8 cellular contexts compared by ENCODE assay signal in the genomic region with DNA sequence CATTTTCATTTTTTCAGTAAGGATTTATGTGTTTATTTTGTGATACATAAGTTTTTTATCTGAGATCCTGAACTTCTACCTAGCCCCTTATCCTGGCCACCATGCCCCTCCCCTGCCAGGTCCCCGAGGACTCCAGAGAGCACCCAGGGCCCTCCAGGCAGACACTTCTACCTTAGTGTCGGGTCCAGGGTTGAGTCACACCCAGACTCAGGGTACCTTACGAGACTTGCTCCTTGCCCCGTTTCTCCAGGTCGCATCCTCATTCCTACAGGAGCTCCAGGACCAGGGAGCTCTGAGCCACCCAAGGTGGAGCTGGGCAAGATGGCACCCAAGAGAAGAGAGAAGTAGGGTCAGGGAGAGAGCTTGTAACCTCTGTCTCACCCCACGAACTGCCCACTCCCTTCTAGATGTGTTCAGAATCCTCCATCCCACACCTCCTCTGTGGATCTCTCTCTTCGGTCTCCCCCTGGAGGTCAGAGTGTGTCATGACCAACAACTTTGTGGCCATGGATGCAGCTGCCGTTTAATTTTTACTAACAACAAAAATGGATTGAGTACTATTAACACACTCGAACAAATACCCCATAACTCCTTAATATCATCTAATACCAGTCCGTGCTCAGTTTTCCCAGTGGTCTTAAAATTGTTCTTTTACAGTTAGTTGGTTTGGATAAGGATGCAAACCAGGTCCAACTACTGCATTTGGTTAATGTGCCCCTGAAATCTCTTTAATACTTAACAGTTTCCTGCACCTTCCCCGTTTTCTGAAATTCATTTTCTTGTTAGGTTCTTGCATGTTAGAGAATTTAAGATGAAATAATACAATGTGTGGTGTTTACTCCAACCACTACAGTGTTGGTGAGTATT.
DNase-seq lines count a peak whose midpoint lies in the region; ATAC-seq and TF ChIP-seq lines count a peak whose summit lies in the region.

No MANE protein-coding gene starts in this region.

- H3K4me1 ChIP-seq in psoas muscle: peaks cover 7% of the 10 kb centered on the region

- peak; percentile 79 for TF ChIP-seq CTCF in psoas muscle (IDR thresholded peaks at IDR 0.05)

- no peaks in the 10 kb centered on the region for H3K36me3 ChIP-seq in psoas muscle (ENCODE audit: insufficient read depth in 1 of 2, low read depth in 1 of 2)

- no peaks in the 10 kb centered on the region for H3K27me3 ChIP-seq in psoas muscle (ENCODE audit: insufficient read depth in 3 of 3, low read length in 2 of 3)

- peaks cover 6% of the 10 kb centered on the region for H3K27me3 Mint-ChIP-seq in activated CD8-positive, alpha-beta memory T cell treated with anti-CD3 and anti-CD28 coated beads, Interleukin-2, amount 10 ng/mL, durations not matched to agents 7 days and 5 days

- H3K27ac ChIP-seq in psoas muscle: no peak overlapping the region

- 45 to 50% (median 45%) methylated on average over 11 of the region's 11 CpGs for WGBS in psoas muscle, 3 donors

- no peaks in the 10 kb centered on the region for H3K36me3 Mint-ChIP-seq in activated CD8-positive, alpha-beta memory T cell treated with anti-CD3 and anti-CD28 coated beads, Interleukin-2, amount 10 ng/mL, durations not matched to agents 7 days and 5 days

- no peaks in the 10 kb centered on the region for H3K9me3 ChIP-seq in psoas muscle

- H3K4me3 Mint-ChIP-seq in activated CD8-positive, alpha-beta memory T cell treated with anti-CD3 and anti-CD28 coated beads, Interleukin-2, amount 10 ng/mL, durations not matched to agents 7 days and 5 days: no peak overlapping the region

- intact Hi-C loops in psoas muscle (cut with DNase I): loop anchor here (1.0 to 10.0 kb wide), 3 partner anchors 93 to 153 kb away; no protein-coding TSS in a partner anchor

- peak; percentile 65 for DNase-seq in NCI-H2227 (lab: John Stamatoyannopoulos, UW; ENCODE audit: unreplicated experiment)
- DNase-seq in NCI-H2227 treated with DMSO at 0.1 percent for 48 hours (lab: John Stamatoyannopoulos, UW): no peak
- peak; percentile 51 for DNase-seq in H4 (ENCODE audit: low spot score)
- DNase-seq in NCI-H1092 treated with DMSO at 0.1 percent for 48 hours (lab: John Stamatoyannopoulos, UW): peak; percentile 77
- no peak for DNase-seq in activated CD8-positive, alpha-beta memory T cell treated with anti-CD3 and anti-CD28 coated beads, Interleukin-2, amount 10 ng/mL, durations not matched to agents 7 days and 5 days
- peak; percentile 28 for DNase-seq in globus pallidus (ENCODE audit: low spot score)
- peak in 1 of 2 donors; percentile 52 for DNase-seq in psoas muscle
- DNase-seq in mesenteric fat pad (ENCODE audit: low spot score): no peak

- H3K9me3 Mint-ChIP-seq in activated CD8-positive, alpha-beta memory T cell treated with anti-CD3 and anti-CD28 coated beads, Interleukin-2, amount 10 ng/mL, durations not matched to agents 7 days and 5 days (ENCODE audit: low read depth): no peaks in the 10 kb centered on the region

- no peak overlapping the region for H3K27ac Mint-ChIP-seq in activated CD8-positive, alpha-beta memory T cell treated with anti-CD3 and anti-CD28 coated beads, Interleukin-2, amount 10 ng/mL, durations not matched to agents 7 days and 5 days

- H3K4me3 ChIP-seq in psoas muscle: no peak overlapping the region

- ATAC-seq in activated CD8-positive, alpha-beta memory T cell treated with anti-CD3 and anti-CD28 coated beads, Interleukin-2, amount 10 ng/mL, durations not matched to agents 7 days and 5 days: peak; percentile 39
- peak; percentile 73 to 81 (median 79) for ATAC-seq in psoas muscle

- H3K4me1 Mint-ChIP-seq in activated CD8-positive, alpha-beta memory T cell treated with anti-CD3 and anti-CD28 coated beads, Interleukin-2, amount 10 ng/mL, durations not matched to agents 7 days and 5 days: no peaks in the 10 kb centered on the region

- CTCF ChIA-PET in activated CD8-positive, alpha-beta memory T cell treated with anti-CD3 and anti-CD28 coated beads, Interleukin-2, amount 10 ng/mL, durations not matched to agents 7 days and 5 days (lab: Charles Lee): interaction anchor here (0.5 to 1.5 kb wide), 7 partner anchors 14 to 601 kb away, joined by 3 to 5 read pairs (median 4); no protein-coding TSS in a partner anchor

Comparison
In these comparisons a context has a peak if more than half of its experiments do, and no peak if none do; other contexts are left out.
1. DNase-seq: peak in NCI-H2227 (single experiment), H4 (single experiment), NCI-H1092 treated with DMSO at 0.1 percent for 48 hours (single experiment) and globus pallidus (single experiment); none in NCI-H2227 treated with DMSO at 0.1 percent for 48 hours (single experiment), activated CD8-positive, alpha-beta memory T cell treated with anti-CD3 and anti-CD28 coated beads, Interleukin-2, amount 10 ng/mL, durations not matched to agents 7 days and 5 days (single experiment) and mesenteric fat pad (single experiment).